In genomic region chr3:194138732-194139084, GRCh38 we compare ENCODE assay signal across 8 cellular contexts. TPM values are rescaled to one million over a fixed set of nuclear protein-coding genes. Genes with fewer than 3 reads are reported as not detected.
DNase-seq lines count a peak whose midpoint lies in the region; ATAC-seq, FAIRE-seq and TF ChIP-seq lines count a peak whose summit lies in the region.

No MANE protein-coding gene starts in this region.

- TF ChIP-seq CTCF in astrocyte of the spinal cord (IDR thresholded peaks at IDR 0.05; ENCODE audit: low read depth, low read length) (no peak), kidney (IDR thresholded peaks at IDR 0.05; ENCODE audit: borderline replicate concordance, extremely low read depth, insufficient read depth) (no peak)

- no peaks in the 10 kb centered on the region for H3K9me3 ChIP-seq in kidney (ENCODE audit: control insufficient read depth in 1 of 2, low read length in 2 of 2)
- no peaks in the 10 kb centered on the region for H3K9me3 ChIP-seq in stomach smooth muscle (ENCODE audit: control insufficient read depth in 2 of 2, low read length in 2 of 2)

- intact Hi-C loops in kidney (cut with DNase I): loop anchor here (10.0 kb wide), 2 partner anchors 134 to 354 kb away; no protein-coding TSS in a partner anchor

- H3K4me3 ChIP-seq in astrocyte of the spinal cord (ENCODE audit: low read depth, low read length) (peak overlapping the region; percentile 23), kidney (ENCODE audit: low read length in 2 of 2) (peak overlapping the region; percentile 46 to 96), stomach smooth muscle (ENCODE audit: low read length in 2 of 2) (peak overlapping the region; percentile 35 to 44)

- H3K36me3 ChIP-seq in kidney (ENCODE audit: control insufficient read depth in 1 of 2, insufficient read depth in 2 of 2, low read length in 2 of 2): peaks cover 0 to 5% of the 10 kb centered on the region in 2 donors
- H3K36me3 ChIP-seq in stomach smooth muscle (ENCODE audit: control insufficient read depth in 2 of 2, insufficient read depth in 2 of 2, low read length in 2 of 2): no peaks in the 10 kb centered on the region

- no peak for FAIRE-seq in kidney (lab: Jason Lieb, UNC)

- in situ Hi-C loops in astrocyte of the spinal cord (cut with HindIII; ENCODE audit: low sequenced_read_pairs): no loop called here

- H3K27ac ChIP-seq in kidney (ENCODE audit: low read depth in 2 of 2, low read length in 2 of 2): peak overlapping the region; percentile 82 to 95
- H3K27ac ChIP-seq in stomach smooth muscle (ENCODE audit: low read length): peak overlapping the region; percentile 67

- peak overlapping the region in 1 of 2 donors; percentile 93 for H3K9ac ChIP-seq in kidney (ENCODE audit: low read length in 2 of 2)
- H3K9ac ChIP-seq in stomach smooth muscle (ENCODE audit: low read length in 2 of 2): peak overlapping the region in 1 of 2 donors; percentile 47

- H3K4me1 ChIP-seq in kidney (ENCODE audit: control insufficient read depth in 1 of 2, insufficient read depth in 1 of 2, low read depth in 1 of 2, low read length in 2 of 2) (peaks cover 14 to 23% of the 10 kb centered on the region in 2 donors), stomach smooth muscle (ENCODE audit: control insufficient read depth, insufficient read depth, low read length) (peaks cover 63% of the 10 kb centered on the region)

- H3K27me3 ChIP-seq in stomach smooth muscle (ENCODE audit: control insufficient read depth in 1 of 2, insufficient read depth in 2 of 2, low read length in 2 of 2): no peaks in the 10 kb centered on the region

- DNase-seq in DMS 273 (lab: John Stamatoyannopoulos, UW; ENCODE audit: unreplicated experiment) (peak; percentile 66), DMS 273 treated with DMSO at 0.1 percent for 48 hours (lab: John Stamatoyannopoulos, UW) (no peak), astrocyte of the spinal cord (ENCODE audit: low read depth, low spot score) (no peak), kidney (no peak)

- no peak for ATAC-seq in GM19397 (IDR thresholded peaks at IDR 0.05; ENCODE audit: unreplicated experiment)
- no peak for ATAC-seq in GM21526 (IDR thresholded peaks at IDR 0.05; ENCODE audit: low FRiP score, unreplicated experiment)
- ATAC-seq in GM21825 (IDR thresholded peaks at IDR 0.05; ENCODE audit: unreplicated experiment): no peak

RNA-seq across cellular contexts. Expression of gene HES1, which starts 2.8 kb away (rescaled TPM):
- total RNA-seq in kidney: 44.3 TPM
- polyA plus RNA-seq in kidney (ENCODE audit: insufficient read depth, low read depth, low replicate concordance): 77.4 TPM
